ENCODE assay signal across 1 cellular context in the genomic region with DNA sequence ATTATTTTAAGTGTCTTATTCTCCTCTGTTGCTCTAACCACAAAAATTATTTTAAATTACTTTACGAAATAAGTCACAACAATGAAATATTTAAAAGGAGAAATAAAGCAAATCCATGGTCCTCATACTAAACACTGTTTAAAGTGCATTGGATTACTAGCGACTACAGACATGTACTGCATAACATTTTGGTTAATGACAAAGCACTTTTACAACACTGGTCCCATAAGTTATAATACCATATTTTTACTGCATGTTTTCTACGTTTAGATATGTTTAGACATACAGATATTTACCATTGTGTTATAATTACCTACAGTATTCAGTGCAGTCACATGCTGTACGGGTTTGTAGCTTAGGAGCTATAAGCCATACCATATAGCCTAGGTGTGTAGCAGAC.
A peak's percentile ranks its signal among the peaks of the same experiment; 100 is the strongest.
TF ChIP-seq lines count a peak whose summit lies in the region.

No MANE protein-coding gene starts in this region.

TF ChIP-seq in K562, 482 proteins besides CTCF, POLR2A, EP300 and RAD21:
- TF ChIP-seq MAFG (tag; conservative IDR thresholded peaks at IDR 0.05) (peak; percentile 17; the same call in 1 of the 2 replicates), ZNF778 (CRISPR knock-in tag; IDR thresholded peaks at IDR 0.05) (no peak), RBM39 (optimal IDR thresholded peaks at IDR 0.05; ENCODE audit: low read depth, low read length) (no peak), ZNF324 (CRISPR knock-in tag; IDR thresholded peaks at IDR 0.05) (no peak), C11orf30 (IDR thresholded peaks at IDR 0.05; ENCODE audit: low read depth) (peak; percentile 30), ZNF239 (CRISPR knock-in tag; IDR thresholded peaks at IDR 0.05) (no peak), JUN (IDR thresholded peaks at IDR 0.05; ENCODE audit: borderline replicate concordance, low read depth, low read length) (no peak), JUN (CRISPR knock-in tag; IDR thresholded peaks at IDR 0.05; ENCODE audit: borderline replicate concordance) (no peak), RBFOX2 (IDR thresholded peaks at IDR 0.05; ENCODE audit: low read depth, low read length) (no peak), HNRNPLL (IDR thresholded peaks at IDR 0.05; ENCODE audit: low read depth, low read length, poor library complexity, severe bottlenecking) (no peak), NFE2 (IDR thresholded peaks at IDR 0.05; ENCODE audit: low read depth) (peak; percentile 52; the same call in 1 of the 2 replicates), TSC22D4 (tag; IDR thresholded peaks at IDR 0.05) (no peak)
- TF ChIP-seq, protein P1, sequence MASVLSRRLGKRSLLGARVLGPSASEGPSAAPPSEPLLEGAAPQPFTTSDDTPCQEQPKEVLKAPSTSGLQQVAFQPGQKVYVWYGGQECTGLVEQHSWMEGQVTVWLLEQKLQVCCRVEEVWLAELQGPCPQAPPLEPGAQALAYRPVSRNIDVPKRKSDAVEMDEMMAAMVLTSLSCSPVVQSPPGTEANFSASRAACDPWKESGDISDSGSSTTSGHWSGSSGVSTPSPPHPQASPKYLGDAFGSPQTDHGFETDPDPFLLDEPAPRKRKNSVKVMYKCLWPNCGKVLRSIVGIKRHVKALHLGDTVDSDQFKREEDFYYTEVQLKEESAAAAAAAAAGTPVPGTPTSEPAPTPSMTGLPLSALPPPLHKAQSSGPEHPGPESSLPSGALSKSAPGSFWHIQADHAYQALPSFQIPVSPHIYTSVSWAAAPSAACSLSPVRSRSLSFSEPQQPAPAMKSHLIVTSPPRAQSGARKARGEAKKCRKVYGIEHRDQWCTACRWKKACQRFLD (CRISPR knock-in tag; IDR thresholded peaks at IDR 0.05), result no peak
- TF ChIP-seq, protein P2, sequence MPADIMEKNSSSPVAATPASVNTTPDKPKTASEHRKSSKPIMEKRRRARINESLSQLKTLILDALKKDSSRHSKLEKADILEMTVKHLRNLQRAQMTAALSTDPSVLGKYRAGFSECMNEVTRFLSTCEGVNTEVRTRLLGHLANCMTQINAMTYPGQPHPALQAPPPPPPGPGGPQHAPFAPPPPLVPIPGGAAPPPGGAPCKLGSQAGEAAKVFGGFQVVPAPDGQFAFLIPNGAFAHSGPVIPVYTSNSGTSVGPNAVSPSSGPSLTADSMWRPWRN (IDR thresholded peaks at IDR 0.05; ENCODE audit: low read depth), result no peak
- TF ChIP-seq, protein P3, sequence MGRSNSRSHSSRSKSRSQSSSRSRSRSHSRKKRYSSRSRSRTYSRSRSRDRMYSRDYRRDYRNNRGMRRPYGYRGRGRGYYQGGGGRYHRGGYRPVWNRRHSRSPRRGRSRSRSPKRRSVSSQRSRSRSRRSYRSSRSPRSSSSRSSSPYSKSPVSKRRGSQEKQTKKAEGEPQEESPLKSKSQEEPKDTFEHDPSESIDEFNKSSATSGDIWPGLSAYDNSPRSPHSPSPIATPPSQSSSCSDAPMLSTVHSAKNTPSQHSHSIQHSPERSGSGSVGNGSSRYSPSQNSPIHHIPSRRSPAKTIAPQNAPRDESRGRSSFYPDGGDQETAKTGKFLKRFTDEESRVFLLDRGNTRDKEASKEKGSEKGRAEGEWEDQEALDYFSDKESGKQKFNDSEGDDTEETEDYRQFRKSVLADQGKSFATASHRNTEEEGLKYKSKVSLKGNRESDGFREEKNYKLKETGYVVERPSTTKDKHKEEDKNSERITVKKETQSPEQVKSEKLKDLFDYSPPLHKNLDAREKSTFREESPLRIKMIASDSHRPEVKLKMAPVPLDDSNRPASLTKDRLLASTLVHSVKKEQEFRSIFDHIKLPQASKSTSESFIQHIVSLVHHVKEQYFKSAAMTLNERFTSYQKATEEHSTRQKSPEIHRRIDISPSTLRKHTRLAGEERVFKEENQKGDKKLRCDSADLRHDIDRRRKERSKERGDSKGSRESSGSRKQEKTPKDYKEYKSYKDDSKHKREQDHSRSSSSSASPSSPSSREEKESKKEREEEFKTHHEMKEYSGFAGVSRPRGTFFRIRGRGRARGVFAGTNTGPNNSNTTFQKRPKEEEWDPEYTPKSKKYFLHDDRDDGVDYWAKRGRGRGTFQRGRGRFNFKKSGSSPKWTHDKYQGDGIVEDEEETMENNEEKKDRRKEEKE (IDR thresholded peaks at IDR 0.05; ENCODE audit: borderline replicate concordance in 1 of 2, control insufficient read depth in 1 of 2, low read depth in 2 of 2, low read length in 1 of 2), result no peak
- TF ChIP-seq, protein P4, sequence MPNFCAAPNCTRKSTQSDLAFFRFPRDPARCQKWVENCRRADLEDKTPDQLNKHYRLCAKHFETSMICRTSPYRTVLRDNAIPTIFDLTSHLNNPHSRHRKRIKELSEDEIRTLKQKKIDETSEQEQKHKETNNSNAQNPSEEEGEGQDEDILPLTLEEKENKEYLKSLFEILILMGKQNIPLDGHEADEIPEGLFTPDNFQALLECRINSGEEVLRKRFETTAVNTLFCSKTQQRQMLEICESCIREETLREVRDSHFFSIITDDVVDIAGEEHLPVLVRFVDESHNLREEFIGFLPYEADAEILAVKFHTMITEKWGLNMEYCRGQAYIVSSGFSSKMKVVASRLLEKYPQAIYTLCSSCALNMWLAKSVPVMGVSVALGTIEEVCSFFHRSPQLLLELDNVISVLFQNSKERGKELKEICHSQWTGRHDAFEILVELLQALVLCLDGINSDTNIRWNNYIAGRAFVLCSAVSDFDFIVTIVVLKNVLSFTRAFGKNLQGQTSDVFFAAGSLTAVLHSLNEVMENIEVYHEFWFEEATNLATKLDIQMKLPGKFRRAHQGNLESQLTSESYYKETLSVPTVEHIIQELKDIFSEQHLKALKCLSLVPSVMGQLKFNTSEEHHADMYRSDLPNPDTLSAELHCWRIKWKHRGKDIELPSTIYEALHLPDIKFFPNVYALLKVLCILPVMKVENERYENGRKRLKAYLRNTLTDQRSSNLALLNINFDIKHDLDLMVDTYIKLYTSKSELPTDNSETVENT (CRISPR knock-in tag; IDR thresholded peaks at IDR 0.05), result no peak
